25 cellular contexts compared by ENCODE assay signal in genomic region chr14:101521978-101522377, GRCh38. TPM values are rescaled to one million over a fixed set of nuclear protein-coding genes. Genes with fewer than 3 reads are reported as not detected.
"Had no signal": no experiment of that assay in that cellular context is flagged by ENCODE, and none has a peak within 500 bp of the region (broad histone marks: within the 10 kb centered on the region; RNA-seq: fewer than 3 reads in every experiment).

No MANE protein-coding gene starts in this region.

- H3K36me3 ChIP-seq: esophagus squamous epithelium, gastrocnemius medialis, heart right ventricle, left lung, lower lobe of right lung had no signal

- H3K9me3 ChIP-seq: esophagus squamous epithelium, gastrocnemius medialis, heart right ventricle, left lung, lower lobe of right lung had no signal

- H3K4me1 ChIP-seq: gastrocnemius medialis, heart right ventricle had no signal

- H3K27ac ChIP-seq: epithelial cell of prostate, gastrocnemius medialis, heart right ventricle, left lung, lower lobe of right lung had no signal

- DNase-seq: dermis blood vessel endothelial cell; dorsolateral prefrontal cortex; effector CD8-positive, alpha-beta T cell; effector memory CD8-positive, alpha-beta T cell; endodermal cell; erythroblast; esophagus squamous epithelium; foreskin fibroblast; foreskin melanocyte; gastrocnemius medialis; glutamatergic neuron; heart right ventricle; hippocampal formation; left lung; left ventricle myocardium superior; lower lobe of right lung; mesenchymal stem cell had no signal

- H3K27me3 ChIP-seq: gastrocnemius medialis, left lung had no signal

- H3K4me3 ChIP-seq: coronary artery, dorsolateral prefrontal cortex, esophagus squamous epithelium, gastrocnemius medialis, heart right ventricle, left lung, lower lobe of right lung had no signal

- H3K9me3 Mint-ChIP-seq: effector memory CD8-positive, alpha-beta T cell had no signal

- H3K4me3 Mint-ChIP-seq: effector memory CD8-positive, alpha-beta T cell; endodermal cell had no signal

- H3K27ac Mint-ChIP-seq: effector memory CD8-positive, alpha-beta T cell; endodermal cell had no signal

- ATAC-seq: effector memory CD8-positive, alpha-beta T cell; esophagus mucosa; gastrocnemius medialis; heart right ventricle; left cardiac atrium; left lung; lower lobe of right lung had no signal

RNA-seq across cellular contexts. Expression of gene DIO3, which starts 39.3 kb away (rescaled TPM):
- total RNA-seq: dermis blood vessel endothelial cell, glomerular endothelial cell, lung microvascular endothelial cell, mononuclear cell had no signal
- polyA plus RNA-seq: keratinocyte had no signal
